Comparison of ENCODE assay signal across 16 cellular contexts in the genomic region with DNA sequence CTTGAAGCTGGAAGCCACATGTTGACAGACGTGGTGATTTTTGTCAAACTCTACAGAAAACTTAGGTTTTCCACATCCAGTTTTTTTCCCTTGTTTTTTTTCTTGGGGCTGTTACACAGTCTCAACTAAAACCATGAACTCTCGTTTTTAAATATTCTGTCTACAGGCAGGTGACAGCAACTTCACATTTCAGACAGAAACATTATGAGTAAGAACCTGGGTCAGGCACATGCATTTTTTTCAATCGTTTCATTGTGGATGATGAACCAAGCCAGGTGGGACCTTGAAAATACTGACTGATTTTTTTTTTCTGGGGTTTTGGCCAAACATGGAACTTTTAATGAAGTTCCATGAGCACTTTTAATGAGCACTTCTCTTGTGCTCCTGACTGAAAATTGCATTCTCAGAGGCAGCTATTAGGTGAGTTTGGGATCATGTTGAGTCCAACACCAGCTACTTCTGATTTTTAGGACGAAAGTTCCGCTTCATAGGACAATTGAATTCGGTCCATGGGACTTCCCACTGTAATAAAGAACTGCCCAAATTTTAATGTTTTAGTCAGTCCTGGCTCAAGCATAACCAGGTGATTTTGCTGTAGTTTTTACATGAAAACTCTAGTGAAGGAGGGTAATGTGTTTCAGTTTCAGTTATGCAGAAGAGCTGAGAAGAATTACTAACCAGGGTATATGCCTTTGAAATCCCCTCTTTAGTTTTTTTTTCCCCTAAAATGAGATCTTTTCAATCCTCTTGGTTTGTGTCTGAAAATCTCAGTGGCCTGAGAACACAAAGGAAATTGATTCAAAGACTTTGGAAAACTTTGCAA.
DNase-seq lines count a peak whose midpoint lies in the region; ATAC-seq and TF ChIP-seq lines count a peak whose summit lies in the region.
"Had no signal": no experiment of that assay in that cellular context is flagged by ENCODE, and none has a peak within 500 bp of the region (broad histone marks: within the 10 kb centered on the region; RNA-seq: fewer than 3 reads in every experiment).

No MANE protein-coding gene starts in this region.

- no peaks in the 10 kb centered on the region for H3K79me2 ChIP-seq in MM.1S (ENCODE audit: low read length)

- no peaks in the 10 kb centered on the region for H3K27me3 ChIP-seq in MM.1S (replicated peaks; ENCODE audit: insufficient read depth, low read length)
- H3K27me3 ChIP-seq: brain microvascular endothelial cell had no signal

- no peak overlapping the region for H3K9ac ChIP-seq in MM.1S (ENCODE audit: low read length)
- H3K9ac ChIP-seq: KMS-11 had no signal

- peak; percentile 49 for DNase-seq in MM.1S
- DNase-seq in NCI-H1105 treated with DMSO at 0.1 percent for 48 hours (lab: John Stamatoyannopoulos, UW) = no peak
- DNase-seq in NCI-H82 (lab: John Stamatoyannopoulos, UW) = no peak
- DNase-seq in NCI-H2081 treated with DMSO at 0.1 percent for 48 hours (lab: John Stamatoyannopoulos, UW) = no peak
- no peak for DNase-seq in cardiac septum (ENCODE audit: low spot score)
- DNase-seq: brain microvascular endothelial cell; kidney glomerular epithelial cell; naive thymus-derived CD8-positive, alpha-beta T cell; substantia nigra had no signal

- no peaks in the 10 kb centered on the region for H3K9me3 ChIP-seq in MM.1S (replicated peaks; ENCODE audit: insufficient read depth, low read length)
- H3K9me3 ChIP-seq: HAP-1 had no signal

- TF ChIP-seq CTCF in MM.1S (IDR thresholded peaks at IDR 0.05; ENCODE audit: low read length) = no peak

- no peaks in the 10 kb centered on the region for H3K9me2 ChIP-seq in MM.1S (replicated peaks; ENCODE audit: insufficient read depth, low read length)

- intact Hi-C loops in cardiac septum (cut with DNase I) = no loop called here

- H3K4me2 ChIP-seq in MM.1S (ENCODE audit: low read depth, low read length) = peak overlapping the region; percentile 37; the same call in 1 of the 2 replicates
- H3K4me2 ChIP-seq: KMS-11 had no signal

- H3K4me1 ChIP-seq in MM.1S (ENCODE audit: low read length) = peaks cover 5% of the 10 kb centered on the region
- H3K4me1 ChIP-seq: HAP-1 had no signal

- ATAC-seq in GM18867 (IDR thresholded peaks at IDR 0.05; ENCODE audit: unreplicated experiment) (peak; percentile 92), GM21526 (IDR thresholded peaks at IDR 0.05; ENCODE audit: low FRiP score, unreplicated experiment) (peak; percentile 55), HG02981 (IDR thresholded peaks at IDR 0.05; ENCODE audit: unreplicated experiment) (peak; percentile 72)
- ATAC-seq: naive thymus-derived CD8-positive, alpha-beta T cell; sciatic nerve had no signal

- no peaks in the 10 kb centered on the region for H4K20me1 ChIP-seq in MM.1S (ENCODE audit: insufficient read depth, low read length)

- H2AFZ ChIP-seq in MM.1S (ENCODE audit: low read length) = peak overlapping the region; percentile 40

- H3K36me3 ChIP-seq in MM.1S (replicated peaks; ENCODE audit: insufficient read depth, low read length) = no peaks in the 10 kb centered on the region
- H3K36me3 ChIP-seq: brain microvascular endothelial cell, HAP-1 had no signal

- no peak overlapping the region; the same call in 1 of the 2 replicates for H3K27ac ChIP-seq in MM.1S (ENCODE audit: low read length)
- H3K27ac ChIP-seq: brain microvascular endothelial cell, C4-2B, KMS-11 had no signal

- H3F3A ChIP-seq in MM.1S (ENCODE audit: insufficient read depth, low read length) = 0 out of 2 replicates have a peak, but pooled peaks cover 7% of the 10 kb centered on the region

- 0 out of 2 replicates have a peak overlapping the region, but pooled peaks have one; percentile 7 for H3K4me3 ChIP-seq in MM.1S (ENCODE audit: low read length)
- H3K4me3 ChIP-seq: HAP-1 had no signal
